ENCODE assay signal across 29 cellular contexts in the genomic region with DNA sequence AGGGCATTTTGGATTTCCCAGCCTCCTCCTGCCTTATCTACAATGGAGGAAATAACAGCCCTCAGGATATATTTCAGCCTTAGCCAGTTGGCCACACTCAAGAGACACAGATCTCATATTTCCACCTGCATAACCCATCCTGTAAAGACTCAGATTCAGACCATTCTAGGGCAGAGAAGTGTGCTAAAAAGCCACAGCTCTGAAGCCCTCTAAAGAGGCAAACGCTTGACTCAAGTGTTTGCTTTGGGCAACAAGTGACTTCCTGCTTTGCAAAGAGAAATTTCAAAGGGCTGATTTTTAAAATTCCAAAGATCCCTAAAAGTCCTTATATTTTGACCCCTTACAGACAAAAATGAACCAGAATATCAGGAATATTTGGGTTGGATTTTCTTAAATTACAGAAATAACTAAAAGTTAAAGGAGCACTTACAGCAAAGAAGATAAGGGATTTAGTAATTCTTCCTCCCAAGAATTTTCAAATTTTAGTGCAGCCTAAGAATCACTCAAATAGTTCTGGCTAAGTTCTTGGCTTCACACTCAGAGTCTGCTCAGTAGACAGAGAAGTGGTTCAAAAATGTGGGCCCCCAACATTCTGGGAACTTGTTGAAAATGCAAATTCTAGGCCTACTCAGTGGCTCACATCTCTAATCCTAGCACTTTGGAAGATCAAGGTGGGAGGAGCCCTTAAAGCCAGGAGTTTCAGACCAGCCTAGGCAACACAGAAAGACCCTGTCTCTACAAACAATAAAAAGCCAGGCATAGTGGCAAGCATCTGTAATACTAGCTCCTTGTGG. TPM values are rescaled to one million over a fixed set of nuclear protein-coding genes. Genes with fewer than 3 reads are reported as not detected.
DNase-seq lines count a peak whose midpoint lies in the region; ATAC-seq, FAIRE-seq and TF ChIP-seq lines count a peak whose summit lies in the region.
"Had no signal": no experiment of that assay in that cellular context is flagged by ENCODE, and none has a peak within 500 bp of the region (broad histone marks: within the 10 kb centered on the region; RNA-seq: fewer than 3 reads in every experiment).

No MANE protein-coding gene starts in this region.

- DNase-seq in HT1080 (ENCODE audit: low read depth): peak; percentile 13
- peak; percentile 65 for DNase-seq in NCI-H2196 treated with DMSO at 0.1 percent for 48 hours (lab: John Stamatoyannopoulos, UW; ENCODE audit: unreplicated experiment)
- peak; percentile 4 for DNase-seq in astrocyte (ENCODE audit: low read depth)
- DNase-seq in upper lobe of right lung: no peak
- DNase-seq in glutamatergic neuron: no peak
- DNase-seq: activated CD4-positive, alpha-beta T cell treated with anti-CD3 and anti-CD28 coated beads for 48 hours; activated naive CD4-positive, alpha-beta T cell treated with Interleukin-2 at 50 U/mL for 16 hours; activated T-cell treated with anti-CD3 and anti-CD28 coated beads, Interleukin-2, amount 50 U/mL, for 48 hours; amygdala; colonic mucosa; effector memory CD8-positive, alpha-beta T cell; esophagus squamous epithelium; gastrocnemius medialis; hippocampal formation; NCI-H2081 treated with DMSO at 0.1 percent for 48 hours; NCI-H524; right cardiac atrium; RPMI8226; stimulated activated CD4-positive, alpha-beta T cell treated with anti-CD3 and anti-CD28 coated beads, Interleukin-4, amount 100 ng/mL, for 1 hour; stimulated activated naive B cell treated with anti-CD40 and anti-IgM and Interleukin-4, amounts not matched to agents 10 μg/mL and 1 μg/mL and 100 μg/mL, for 72 hours; T-helper 17 cell; testis had no signal

- H3K27ac ChIP-seq in astrocyte (ENCODE audit: low read depth, low read length) (no peak overlapping the region), upper lobe of right lung (peak overlapping the region; percentile 65)
- H3K27ac ChIP-seq: colonic mucosa, esophagus squamous epithelium, KMS-11, SK-N-MC, testis had no signal

- H3K36me3 ChIP-seq in astrocyte (ENCODE audit: insufficient read depth, low read length): no peaks in the 10 kb centered on the region
- no peaks in the 10 kb centered on the region for H3K36me3 ChIP-seq in upper lobe of right lung
- H3K36me3 ChIP-seq: colonic mucosa, esophagus squamous epithelium, gastrocnemius medialis had no signal

- H3K4me2 ChIP-seq in astrocyte (ENCODE audit: low read length): no peak overlapping the region
- H3K4me2 ChIP-seq: KMS-11 had no signal

- no peaks in the 10 kb centered on the region for H3K27me3 Mint-ChIP-seq in astrocyte (ENCODE audit: low read depth, unreplicated experiment)
- H3K27me3 Mint-ChIP-seq in glutamatergic neuron (ENCODE audit: unreplicated experiment): peaks cover 2% of the 10 kb centered on the region
- H3K27me3 Mint-ChIP-seq in stimulated activated memory B cell treated with anti-CD40 and anti-IgM and Interleukin-4, amounts not matched to agents 10 μg/mL and 1 μg/mL and 100 μg/mL, for 72 hours: peaks cover 2% of the 10 kb centered on the region

- H3K27ac Mint-ChIP-seq in astrocyte (ENCODE audit: unreplicated experiment): peak overlapping the region; percentile 60
- no peak overlapping the region for H3K27ac Mint-ChIP-seq in glutamatergic neuron (ENCODE audit: unreplicated experiment)
- no peak overlapping the region for H3K27ac Mint-ChIP-seq in stimulated activated memory B cell treated with anti-CD40 and anti-IgM and Interleukin-4, amounts not matched to agents 10 μg/mL and 1 μg/mL and 100 μg/mL, for 72 hours
- H3K27ac Mint-ChIP-seq: effector memory CD8-positive, alpha-beta T cell; stimulated activated naive B cell treated with anti-CD40 and anti-IgM and Interleukin-4, amounts not matched to agents 10 μg/mL and 1 μg/mL and 100 μg/mL, for 72 hours; T-helper 17 cell had no signal

- H3K4me1 Mint-ChIP-seq in astrocyte (ENCODE audit: low read depth, unreplicated experiment): peaks cover 8% of the 10 kb centered on the region
- no peaks in the 10 kb centered on the region for H3K4me1 Mint-ChIP-seq in glutamatergic neuron (ENCODE audit: low read depth, unreplicated experiment)
- H3K4me1 Mint-ChIP-seq in stimulated activated memory B cell treated with anti-CD40 and anti-IgM and Interleukin-4, amounts not matched to agents 10 μg/mL and 1 μg/mL and 100 μg/mL, for 72 hours: no peaks in the 10 kb centered on the region
- H3K4me1 Mint-ChIP-seq: stimulated activated naive B cell treated with anti-CD40 and anti-IgM and Interleukin-4, amounts not matched to agents 10 μg/mL and 1 μg/mL and 100 μg/mL, for 72 hours; T-helper 17 cell had no signal

- ATAC-seq in upper lobe of right lung (peak; percentile 85), HG03139 (IDR thresholded peaks at IDR 0.05; ENCODE audit: unreplicated experiment) (no peak)
- ATAC-seq in stimulated activated memory B cell treated with anti-CD40 and anti-IgM and Interleukin-4, amounts not matched to agents 10 μg/mL and 1 μg/mL and 100 μg/mL, for 72 hours: no peak
- ATAC-seq: effector memory CD8-positive, alpha-beta T cell; gastrocnemius medialis; right cardiac atrium; stimulated activated naive B cell treated with anti-CD40 and anti-IgM and Interleukin-4, amounts not matched to agents 10 μg/mL and 1 μg/mL and 100 μg/mL, for 72 hours; T-helper 17 cell had no signal

- intact Hi-C loops in upper lobe of right lung (cut with DNase I): no loop called here

- no peak overlapping the region for H3K4me3 Mint-ChIP-seq in astrocyte (ENCODE audit: unreplicated experiment)
- H3K4me3 Mint-ChIP-seq in glutamatergic neuron (ENCODE audit: unreplicated experiment): no peak overlapping the region
- no peak overlapping the region for H3K4me3 Mint-ChIP-seq in stimulated activated memory B cell treated with anti-CD40 and anti-IgM and Interleukin-4, amounts not matched to agents 10 μg/mL and 1 μg/mL and 100 μg/mL, for 72 hours
- H3K4me3 Mint-ChIP-seq: effector memory CD8-positive, alpha-beta T cell; neural crest cell; stimulated activated naive B cell treated with anti-CD40 and anti-IgM and Interleukin-4, amounts not matched to agents 10 μg/mL and 1 μg/mL and 100 μg/mL, for 72 hours; T-helper 17 cell had no signal

- H3K9me3 Mint-ChIP-seq in astrocyte (ENCODE audit: unreplicated experiment) (no peaks in the 10 kb centered on the region), glutamatergic neuron (ENCODE audit: unreplicated experiment) (peaks cover 2% of the 10 kb centered on the region)
- no peaks in the 10 kb centered on the region for H3K9me3 Mint-ChIP-seq in stimulated activated memory B cell treated with anti-CD40 and anti-IgM and Interleukin-4, amounts not matched to agents 10 μg/mL and 1 μg/mL and 100 μg/mL, for 72 hours
- H3K9me3 Mint-ChIP-seq: effector memory CD8-positive, alpha-beta T cell; stimulated activated naive B cell treated with anti-CD40 and anti-IgM and Interleukin-4, amounts not matched to agents 10 μg/mL and 1 μg/mL and 100 μg/mL, for 72 hours had no signal

- H2AFZ ChIP-seq in astrocyte (ENCODE audit: low read depth, low read length): no peak overlapping the region

- H3K4me1 ChIP-seq in astrocyte (ENCODE audit: insufficient read depth, low read length): peaks cover 3% of the 10 kb centered on the region
- H3K4me1 ChIP-seq in upper lobe of right lung: peaks cover 33% of the 10 kb centered on the region
- H3K4me1 ChIP-seq: colonic mucosa, esophagus squamous epithelium had no signal

- H3K4me3 ChIP-seq in astrocyte (ENCODE audit: insufficient read depth, low read depth, low read length) (no peak overlapping the region), upper lobe of right lung (no peak overlapping the region)
- H3K4me3 ChIP-seq: colonic mucosa, esophagus squamous epithelium, gastrocnemius medialis, SK-N-MC, testis had no signal

- H3K36me3 Mint-ChIP-seq in astrocyte (ENCODE audit: low read depth, unreplicated experiment) (peaks cover 1% of the 10 kb centered on the region), glutamatergic neuron (ENCODE audit: unreplicated experiment) (no peaks in the 10 kb centered on the region)
- H3K36me3 Mint-ChIP-seq in stimulated activated memory B cell treated with anti-CD40 and anti-IgM and Interleukin-4, amounts not matched to agents 10 μg/mL and 1 μg/mL and 100 μg/mL, for 72 hours: no peaks in the 10 kb centered on the region
- H3K36me3 Mint-ChIP-seq: stimulated activated naive B cell treated with anti-CD40 and anti-IgM and Interleukin-4, amounts not matched to agents 10 μg/mL and 1 μg/mL and 100 μg/mL, for 72 hours had no signal

- no peaks in the 10 kb centered on the region for H3K9me3 ChIP-seq in astrocyte (ENCODE audit: insufficient read depth, low read depth, low read length)
- no peaks in the 10 kb centered on the region for H3K9me3 ChIP-seq in upper lobe of right lung
- H3K9me3 ChIP-seq: colonic mucosa, esophagus squamous epithelium, gastrocnemius medialis, testis had no signal

- H4K20me1 ChIP-seq in astrocyte (ENCODE audit: insufficient read depth, low read length): no peaks in the 10 kb centered on the region

- no peak for TF ChIP-seq CTCF in astrocyte (IDR thresholded peaks at IDR 0.05; ENCODE audit: insufficient read depth, low read depth, low read length)
- TF ChIP-seq CTCF in upper lobe of right lung (IDR thresholded peaks at IDR 0.05): no peak
- no peak for TF ChIP-seq CTCF in glutamatergic neuron (IDR thresholded peaks at IDR 0.05; ENCODE audit: partially characterized antibody, unreplicated experiment)

- H3K27me3 ChIP-seq in astrocyte (ENCODE audit: insufficient read depth, low read length) (no peaks in the 10 kb centered on the region), upper lobe of right lung (no peaks in the 10 kb centered on the region)
- H3K27me3 ChIP-seq: colonic mucosa, esophagus squamous epithelium, gastrocnemius medialis, testis had no signal

- FAIRE-seq in astrocyte (lab: Jason Lieb, UNC): no peak
- FAIRE-seq: G401.6 had no signal

- H3K79me2 ChIP-seq in astrocyte (ENCODE audit: insufficient read depth, low read length): no peaks in the 10 kb centered on the region

- H3K9ac ChIP-seq in astrocyte (ENCODE audit: low read length): no peak overlapping the region
- H3K9ac ChIP-seq: KMS-11 had no signal

RNA-seq across cellular contexts. Expression of a gene that starts 18.9 kb away (rescaled TPM):
- 2.9 and 6.0 TPM in 2 replicates for total RNA-seq in HT1080 (2014; rRNA removed; shearing (Covaris generic))
- polyA plus RNA-seq in HT1080 (2015; cell fraction: cytosol; rRNA removed): 0.77 and 1.4 TPM in 2 replicates
- polyA plus RNA-seq in HT1080 (2015; cell fraction: nucleus; rRNA removed): 2.1 and 2.5 TPM in 2 replicates
- 0.54 and 1.1 TPM in 2 replicates for total RNA-seq in astrocyte
- 283 TPM for total RNA-seq in upper lobe of right lung
- total RNA-seq in glutamatergic neuron (ENCODE audit: unreplicated experiment): 0.37 TPM
- total RNA-seq: H4, T-helper 17 cell had no signal

Comparison
In these comparisons a context has a peak if more than half of its experiments do, and no peak if none do; other contexts are left out.
1. DNase-seq: peak in HT1080 (single experiment), NCI-H2196 treated with DMSO at 0.1 percent for 48 hours (single experiment) and astrocyte (single experiment); none in upper lobe of right lung (single experiment) and glutamatergic neuron (single experiment).
2. RNA of a gene that starts 18.9 kb away (total RNA-seq): 283 TPM in upper lobe of right lung (single experiment); 2.9 to 6.0 TPM in HT1080, 0.54 to 1.1 TPM in astrocyte and 0.37 TPM in glutamatergic neuron (single experiment); every median in the first group is over 10 times any median in the second.